In the genomic region with DNA sequence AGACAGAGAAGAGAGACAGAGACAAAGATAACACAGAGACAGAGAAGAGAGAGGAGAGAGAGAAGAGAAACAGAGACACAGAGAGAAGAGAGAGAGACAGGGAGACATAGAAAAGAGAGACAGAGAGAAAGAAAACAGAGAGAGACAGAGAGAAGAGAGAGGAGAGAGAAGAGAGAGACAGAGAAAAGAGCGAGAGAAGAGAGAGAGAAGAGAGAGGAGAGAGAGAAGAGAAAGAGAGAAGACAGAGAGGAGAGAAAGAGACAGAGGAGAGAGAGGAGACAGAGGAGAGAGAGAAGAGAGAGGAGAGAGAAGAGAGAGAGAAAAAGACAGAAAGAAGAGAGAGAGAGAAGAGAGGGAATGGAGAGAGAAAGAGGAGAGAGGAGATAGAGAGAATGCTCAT, we compare ENCODE assay signal across 36 cellular contexts.
"Had no signal": no experiment of that assay in that cellular context is flagged by ENCODE, and none has a peak within 500 bp of the region (broad histone marks: within the 10 kb centered on the region; RNA-seq: fewer than 3 reads in every experiment).

No MANE protein-coding gene starts in this region.

- H3K36me3 Mint-ChIP-seq: activated naive CD4-positive, alpha-beta T cell treated with anti-CD3 and anti-CD28 coated beads, Interleukin-2, amount 10 ng/mL, durations not matched to agents 7 days and 5 days; activated naive CD4-positive, alpha-beta T cell treated with anti-CD3 and anti-CD28 coated beads, Interleukin-2, amount 50 U/mL, for 24 hours; activated naive CD4-positive, alpha-beta T cell treated with anti-CD3 and anti-CD28 coated beads, Interleukin-2, amount 50 U/mL, for 72 hours; activated naive CD8-positive, alpha-beta T cell; activated naive CD8-positive, alpha-beta T cell treated with anti-CD3 and anti-CD28 coated beads for 36 hours; activated naive CD8-positive, alpha-beta T cell treated with anti-CD3 and anti-CD28 coated beads, Interleukin-2, amount 10 ng/mL, durations not matched to agents 7 days and 5 days; brain had no signal

- DNase-seq: activated effector memory CD4-positive, alpha-beta T cell treated with anti-CD3 and anti-CD28 coated beads, Interleukin-2, amount 50 U/mL, for 16 hours; activated effector memory CD4-positive, alpha-beta T cell treated with Interleukin-2 at 50 U/mL for 16 hours; activated gamma-delta T cell; activated gamma-delta T cell treated with Interleukin-2 at 50 U/mL for 16 hours; activated naive CD4-positive, alpha-beta T cell; activated naive CD4-positive, alpha-beta T cell treated with anti-CD3 and anti-CD28 coated beads for 36 hours; activated naive CD4-positive, alpha-beta T cell treated with anti-CD3 and anti-CD28 coated beads, Interleukin-2, amount 10 ng/mL, durations not matched to agents 7 days and 5 days; activated naive CD4-positive, alpha-beta T cell treated with anti-CD3 and anti-CD28 coated beads, Interleukin-2, amount 50 U/mL, for 16 hours; activated naive CD4-positive, alpha-beta T cell treated with Interleukin-2 at 50 U/mL for 16 hours; activated naive CD8-positive, alpha-beta T cell treated with anti-CD3 and anti-CD28 coated beads for 36 hours; activated naive CD8-positive, alpha-beta T cell treated with anti-CD3 and anti-CD28 coated beads, Interleukin-2, amount 10 ng/mL, durations not matched to agents 7 days and 5 days; activated naive CD8-positive, alpha-beta T cell treated with anti-CD3 and anti-CD28 coated beads, Interleukin-2, amount 50 U/mL, for 24 hours; activated T-cell treated with anti-CD3 and anti-CD28 coated beads, Interleukin-2, amount 50 U/mL, for 24 hours; activated T-cell treated with anti-CD3 and anti-CD28 coated beads, Interleukin-2, amount 50 U/mL, for 4 hours; activated T-cell treated with anti-CD3 and anti-CD28 coated beads, Interleukin-2, amount 50 U/mL, for 48 hours; activated T-cell treated with anti-CD3 and anti-CD28 coated beads, Interleukin-2, amount 50 U/mL, for 72 hours; adrenal gland; amniotic stem cell; amygdala; anterior cingulate cortex; aorta; body of pancreas; brain microvascular endothelial cell; caudate nucleus; central memory CD4-positive, alpha-beta T cell; cerebellar nuclear complex had no signal

- H3K27ac ChIP-seq: adrenal gland, ascending aorta, body of pancreas, brain microvascular endothelial cell, breast epithelium, cardiac muscle cell had no signal

- H3K36me3 ChIP-seq: adrenal gland, ascending aorta, brain microvascular endothelial cell, breast epithelium, cardiac muscle cell had no signal

- H3K27ac Mint-ChIP-seq: activated naive CD4-positive, alpha-beta T cell treated with anti-CD3 and anti-CD28 coated beads for 36 hours; activated naive CD4-positive, alpha-beta T cell treated with anti-CD3 and anti-CD28 coated beads, Interleukin-2, amount 10 ng/mL, durations not matched to agents 7 days and 5 days; activated naive CD4-positive, alpha-beta T cell treated with anti-CD3 and anti-CD28 coated beads, Interleukin-2, amount 50 U/mL, for 24 hours; activated naive CD8-positive, alpha-beta T cell; activated naive CD8-positive, alpha-beta T cell treated with anti-CD3 and anti-CD28 coated beads for 36 hours; activated naive CD8-positive, alpha-beta T cell treated with anti-CD3 and anti-CD28 coated beads, Interleukin-2, amount 10 ng/mL, durations not matched to agents 7 days and 5 days; activated naive CD8-positive, alpha-beta T cell treated with anti-CD3 and anti-CD28 coated beads, Interleukin-2, amount 50 U/mL, for 24 hours; activated T-cell treated with anti-CD3 and anti-CD28 coated beads, Interleukin-2, amount 50 U/mL, for 24 hours; activated T-cell treated with anti-CD3 and anti-CD28 coated beads, Interleukin-2, amount 50 U/mL, for 72 hours; activated T-helper 1 cell treated with anti-CD3 and anti-CD28 coated beads, Interleukin-12 subunit alpha, Interleukin-12 subunit beta, Interleukin-2, Interleukin-4 antibody, amounts not matched to agents 30 ng/mL and 10 ng/mL and 1 ng/mL, durations not matched to agents 14 hours and 24 hours and 36 hours; activated T-helper 17 cell treated with anti-CD3 and anti-CD28 coated beads, Interleukin-2, amount 50 U/mL, for 72 hours; activated T-helper 2 cell treated with anti-CD3 and anti-CD28 coated beads, Interferon-gamma antibody, Interleukin-2, Interleukin-4, amounts not matched to agents 10 μg/mL and 5 μg/mL and 100 μg/mL, durations not matched to agents 14 hours and 24 hours and 36 hours; brain had no signal

- H3K27me3 Mint-ChIP-seq: activated naive CD4-positive, alpha-beta T cell treated with anti-CD3 and anti-CD28 coated beads, Interleukin-2, amount 10 ng/mL, durations not matched to agents 7 days and 5 days; activated naive CD4-positive, alpha-beta T cell treated with anti-CD3 and anti-CD28 coated beads, Interleukin-2, amount 50 U/mL, for 24 hours; activated naive CD8-positive, alpha-beta T cell; activated naive CD8-positive, alpha-beta T cell treated with anti-CD3 and anti-CD28 coated beads for 36 hours; activated naive CD8-positive, alpha-beta T cell treated with anti-CD3 and anti-CD28 coated beads, Interleukin-2, amount 10 ng/mL, durations not matched to agents 7 days and 5 days; activated naive CD8-positive, alpha-beta T cell treated with anti-CD3 and anti-CD28 coated beads, Interleukin-2, amount 50 U/mL, for 24 hours; activated T-cell treated with anti-CD3 and anti-CD28 coated beads, Interleukin-2, amount 50 U/mL, for 24 hours; activated T-helper 17 cell treated with anti-CD3 and anti-CD28 coated beads, Interleukin-2, amount 50 U/mL, for 72 hours; brain had no signal

- H3K27me3 ChIP-seq: adrenal gland, ascending aorta, body of pancreas, brain microvascular endothelial cell, breast epithelium, cardiac muscle cell had no signal

- H3K9me3 ChIP-seq: adrenal gland, ascending aorta, body of pancreas, breast epithelium had no signal

- H3K4me1 Mint-ChIP-seq: activated naive CD4-positive, alpha-beta T cell treated with anti-CD3 and anti-CD28 coated beads, Interleukin-2, amount 10 ng/mL, durations not matched to agents 7 days and 5 days; activated naive CD4-positive, alpha-beta T cell treated with anti-CD3 and anti-CD28 coated beads, Interleukin-2, amount 50 U/mL, for 24 hours; activated naive CD8-positive, alpha-beta T cell treated with anti-CD3 and anti-CD28 coated beads for 36 hours; activated naive CD8-positive, alpha-beta T cell treated with anti-CD3 and anti-CD28 coated beads, Interleukin-2, amount 10 ng/mL, durations not matched to agents 7 days and 5 days; activated naive CD8-positive, alpha-beta T cell treated with anti-CD3 and anti-CD28 coated beads, Interleukin-2, amount 50 U/mL, for 24 hours; activated T-helper 17 cell treated with anti-CD3 and anti-CD28 coated beads, Interleukin-2, amount 50 U/mL, for 72 hours; brain had no signal

- H3K4me1 ChIP-seq: adrenal gland, ascending aorta, body of pancreas, breast epithelium had no signal

- ATAC-seq: activated naive CD4-positive, alpha-beta T cell treated with anti-CD3 and anti-CD28 coated beads, Interleukin-2, amount 50 U/mL, for 72 hours; activated naive CD8-positive, alpha-beta T cell treated with anti-CD3 and anti-CD28 coated beads, Interleukin-2, amount 50 U/mL, for 24 hours; activated T-cell treated with anti-CD3 and anti-CD28 coated beads, Interleukin-2, amount 50 U/mL, for 4 hours; activated T-cell treated with anti-CD3 and anti-CD28 coated beads, Interleukin-2, amount 50 U/mL, for 72 hours; activated T-helper 17 cell treated with anti-CD3 and anti-CD28 coated beads, Interleukin-2, amount 50 U/mL, for 72 hours; body of pancreas had no signal

- H3K4me3 Mint-ChIP-seq: activated naive CD4-positive, alpha-beta T cell treated with anti-CD3 and anti-CD28 coated beads for 36 hours; activated naive CD4-positive, alpha-beta T cell treated with anti-CD3 and anti-CD28 coated beads, Interleukin-2, amount 10 ng/mL, durations not matched to agents 7 days and 5 days; activated naive CD4-positive, alpha-beta T cell treated with anti-CD3 and anti-CD28 coated beads, Interleukin-2, amount 50 U/mL, for 24 hours; activated naive CD8-positive, alpha-beta T cell; activated naive CD8-positive, alpha-beta T cell treated with anti-CD3 and anti-CD28 coated beads for 36 hours; activated naive CD8-positive, alpha-beta T cell treated with anti-CD3 and anti-CD28 coated beads, Interleukin-2, amount 10 ng/mL, durations not matched to agents 7 days and 5 days; activated naive CD8-positive, alpha-beta T cell treated with anti-CD3 and anti-CD28 coated beads, Interleukin-2, amount 50 U/mL, for 24 hours; activated T-cell treated with anti-CD3 and anti-CD28 coated beads, Interleukin-2, amount 50 U/mL, for 24 hours; activated T-cell treated with anti-CD3 and anti-CD28 coated beads, Interleukin-2, amount 50 U/mL, for 4 hours; activated T-cell treated with anti-CD3 and anti-CD28 coated beads, Interleukin-2, amount 50 U/mL, for 72 hours; activated T-helper 1 cell treated with anti-CD3 and anti-CD28 coated beads, Interleukin-12 subunit alpha, Interleukin-12 subunit beta, Interleukin-2, Interleukin-4 antibody, amounts not matched to agents 30 ng/mL and 10 ng/mL and 1 ng/mL, durations not matched to agents 14 hours and 24 hours and 36 hours; activated T-helper 17 cell treated with anti-CD3 and anti-CD28 coated beads, Interleukin-2, amount 50 U/mL, for 72 hours; brain had no signal

- H3K9me3 Mint-ChIP-seq: activated naive CD4-positive, alpha-beta T cell treated with anti-CD3 and anti-CD28 coated beads, Interleukin-2, amount 10 ng/mL, durations not matched to agents 7 days and 5 days; activated naive CD8-positive, alpha-beta T cell treated with anti-CD3 and anti-CD28 coated beads for 36 hours; activated naive CD8-positive, alpha-beta T cell treated with anti-CD3 and anti-CD28 coated beads, Interleukin-2, amount 10 ng/mL, durations not matched to agents 7 days and 5 days; activated naive CD8-positive, alpha-beta T cell treated with anti-CD3 and anti-CD28 coated beads, Interleukin-2, amount 50 U/mL, for 24 hours; activated T-cell treated with anti-CD3 and anti-CD28 coated beads, Interleukin-2, amount 50 U/mL, for 4 hours; brain had no signal

- H3K4me3 ChIP-seq: adrenal gland, ascending aorta, body of pancreas, breast epithelium, cardiac muscle cell had no signal
